ENCODE assay signal across 8 cellular contexts in genomic region chr2:163191372-163191771, GRCh38.
A peak's percentile ranks its signal among the peaks of the same experiment; 100 is the strongest.
DNase-seq lines count a peak whose midpoint lies in the region; ATAC-seq, FAIRE-seq and TF ChIP-seq lines count a peak whose summit lies in the region.

No MANE protein-coding gene starts in this region.

- no peaks in the 10 kb centered on the region for H3K23me2 ChIP-seq in H9 (ENCODE audit: insufficient read length, low read depth, low read length, poor library complexity, severe bottlenecking)

- TF ChIP-seq CTCF in H9 (conservative IDR thresholded peaks at IDR 0.05) (peak; percentile 81), pancreas (IDR thresholded peaks at IDR 0.05) (peak in 2 of 4 donors; percentile 31 to 35)

- H3K79me2 ChIP-seq in H9 (ENCODE audit: insufficient read depth, low read length): no peaks in the 10 kb centered on the region

- no peak overlapping the region for H3K4ac ChIP-seq in H9 (ENCODE audit: low read depth, low read length)

- H3K56ac ChIP-seq in H9 (ENCODE audit: insufficient read length, low read depth, low read length): no peak overlapping the region

- no peak overlapping the region for H2AFZ ChIP-seq in H9 (ENCODE audit: low read length)

- H3K14ac ChIP-seq in H9 (ENCODE audit: insufficient read depth, low read length): no peak overlapping the region

- peaks cover 0 to 2% of the 10 kb centered on the region in 2 experiments; a peak in 1 of 5 replicates for H3K9me3 Mint-ChIP-seq in H9

- no peak overlapping the region for H2BK5ac ChIP-seq in H9 (ENCODE audit: insufficient read length, low read length)

- H2BK15ac ChIP-seq in H9 (ENCODE audit: low read depth, low read length): no peak overlapping the region

- H2BK20ac ChIP-seq in H9 (ENCODE audit: low read depth, low read length, poor library complexity, severe bottlenecking): no peak overlapping the region

- no peak overlapping the region for H2BK120ac ChIP-seq in H9 (ENCODE audit: low read depth, low read length, poor library complexity, severe bottlenecking)

- H3K27ac ChIP-seq in H9 (ENCODE audit: insufficient read length, low read depth, low read length) (no peak overlapping the region), pancreas (no peak overlapping the region)

- H3K27me3 Mint-ChIP-seq in H9 (ENCODE audit: low read depth): no peaks in the 10 kb centered on the region

- H2BK12ac ChIP-seq in H9 (ENCODE audit: insufficient read length, low read depth, low read length): no peak overlapping the region

- H3T11ph ChIP-seq in H9 (ENCODE audit: low read length): no peak overlapping the region

- no peaks in the 10 kb centered on the region for H3K36me3 Mint-ChIP-seq in H9 (ENCODE audit: insufficient read depth in 1 of 3, low read depth in 3 of 3)

- no peak overlapping the region for H2AK5ac ChIP-seq in H9 (ENCODE audit: insufficient read length, low read length)

- H3K9me3 ChIP-seq in H9 (ENCODE audit: control insufficient read depth, low read depth, low read length) (no peaks in the 10 kb centered on the region), pancreas (no peaks in the 10 kb centered on the region)

- H3K18ac ChIP-seq in H9 (ENCODE audit: insufficient read length, low read depth, low read length): no peak overlapping the region

- intact Hi-C loops in pancreas (cut with DNase I): no loop called here

- no peak overlapping the region for H3K9ac ChIP-seq in H9 (ENCODE audit: extremely low read depth, insufficient read length, low read length)

- H3K36me3 ChIP-seq in pancreas: no peaks in the 10 kb centered on the region

- H3K79me1 ChIP-seq in H9 (ENCODE audit: insufficient read depth, low read depth, low read length, poor library complexity, severe bottlenecking): no peaks in the 10 kb centered on the region

- H3K27me3 ChIP-seq in H9 (ENCODE audit: insufficient read depth, low read length): no peaks in the 10 kb centered on the region
- no peaks in the 10 kb centered on the region for H3K27me3 ChIP-seq in pancreas

- peak; percentile 55 for FAIRE-seq in endometrium (lab: Jason Lieb, UNC)
- peak; percentile 69 for FAIRE-seq in pancreas (lab: Jason Lieb, UNC)

- no peak overlapping the region for H4K5ac ChIP-seq in H9 (ENCODE audit: insufficient read length, low read depth, low read length)

- no peak overlapping the region for H3K4me3 Mint-ChIP-seq in H9

- no peak overlapping the region for H3K4me3 ChIP-seq in pancreas

- H4K20me1 ChIP-seq in H9 (ENCODE audit: control insufficient read depth, insufficient read depth, insufficient read length): no peaks in the 10 kb centered on the region

- no peak overlapping the region for H3K4me2 ChIP-seq in H9 (ENCODE audit: insufficient read depth, insufficient read length, low read length)

- ATAC-seq in pancreas: peak in 3 of 4 donors; percentile 45 to 54 (median 54)
- no peak for ATAC-seq in GM18858 (IDR thresholded peaks at IDR 0.05; ENCODE audit: unreplicated experiment)
- no peak for ATAC-seq in HG02610 (IDR thresholded peaks at IDR 0.05; ENCODE audit: unreplicated experiment)

- H3K4me1 Mint-ChIP-seq in H9: peaks cover 16 to 26% of the 10 kb centered on the region in 2 experiments

- no peak overlapping the region for H4K91ac ChIP-seq in H9 (ENCODE audit: insufficient read length, low read depth, low read length)

- no peak overlapping the region for H3K27ac Mint-ChIP-seq in H9

- H3K23ac ChIP-seq in H9 (ENCODE audit: insufficient read length, low read depth, low read length): no peak overlapping the region

- H4K8ac ChIP-seq in H9 (replicated peaks; ENCODE audit: insufficient read length, low read depth, low read length): no peak overlapping the region

- DNase-seq in EL (peak; percentile 52), H9 (no peak), NCI-H748 (lab: John Stamatoyannopoulos, UW; ENCODE audit: unreplicated experiment) (peak; percentile 67), pancreas (peak in 1 of 6 donors; percentile 10)
- DNase-seq in activated CD8-positive, alpha-beta memory T cell treated with anti-CD3 and anti-CD28 coated beads, Interleukin-2, amount 50 U/mL, for 4 hours: no peak

- H3K4me1 ChIP-seq in H9 (ENCODE audit: insufficient read depth, low read length) (no peaks in the 10 kb centered on the region), pancreas (no peaks in the 10 kb centered on the region)

Comparison
In these comparisons a context has a peak if more than half of its experiments do, and no peak if none do; other contexts are left out.
1. DNase-seq: peak in EL (single experiment) and NCI-H748 (single experiment); none in H9 (single experiment) and activated CD8-positive, alpha-beta memory T cell treated with anti-CD3 and anti-CD28 coated beads, Interleukin-2, amount 50 U/mL, for 4 hours (single experiment).
2. ATAC-seq: peak in pancreas (3 of 4); none in GM18858 (single experiment) and HG02610 (single experiment).